Comparison of ENCODE assay signal across 18 cellular contexts in the genomic region with DNA sequence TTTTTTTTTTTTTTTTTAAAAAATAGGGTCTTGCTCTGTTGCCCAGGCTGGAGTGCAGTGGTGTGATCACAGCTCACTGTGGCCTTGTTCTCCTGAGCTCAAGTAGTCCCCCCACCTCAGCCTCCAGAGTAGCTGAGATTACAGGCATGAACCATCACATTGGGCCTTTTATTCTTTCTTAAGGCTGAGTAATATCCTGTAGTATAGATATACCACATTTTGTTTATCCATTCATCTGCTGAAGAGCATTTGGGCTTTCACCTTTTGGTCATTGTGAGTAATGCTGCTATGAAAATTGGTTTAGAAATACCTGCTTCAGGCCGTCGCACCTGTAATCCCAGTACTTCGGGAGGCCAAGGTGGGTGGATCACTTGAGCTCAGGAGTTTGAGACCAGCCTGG. TPM values are rescaled to one million over a fixed set of nuclear protein-coding genes. Genes with fewer than 3 reads are reported as not detected.
A peak's percentile ranks its signal among the peaks of the same experiment; 100 is the strongest.
DNase-seq lines count a peak whose midpoint lies in the region; ATAC-seq, FAIRE-seq and TF ChIP-seq lines count a peak whose summit lies in the region.
"Had no signal": no experiment of that assay in that cellular context is flagged by ENCODE, and none has a peak within 500 bp of the region (broad histone marks: within the 10 kb centered on the region; RNA-seq: fewer than 3 reads in every experiment).

No MANE protein-coding gene starts in this region.

- intact Hi-C loops in IMR-90 (cut with micrococcal nuclease) = no loop called here

- H3K27me3 ChIP-seq in IMR-90 (ENCODE audit: control insufficient read depth, insufficient read depth, low read length) = no peaks in the 10 kb centered on the region
- no peaks in the 10 kb centered on the region for H3K27me3 ChIP-seq in RWPE2 (ENCODE audit: insufficient read depth, poor library complexity, severe bottlenecking)
- no peaks in the 10 kb centered on the region for H3K27me3 ChIP-seq in keratinocyte (ENCODE audit: control insufficient read depth, extremely low read depth, insufficient read depth, low read length)
- H3K27me3 ChIP-seq: BE2C had no signal

- dilution Hi-C loops in IMR-90 (cut with HindIII; ENCODE audit: low sequenced_read_pairs, unreplicated experiment) (no loop called here), keratinocyte (cut with MboI; ENCODE audit: extremely low pct_ligation_motif_present, low sequenced_read_pairs) (no loop called here)

- CTCF ChIA-PET in IMR-90 (lab: Yijun Ruan, JAX) = no interaction called here

- TF ChIP-seq RAD21 in IMR-90 (IDR thresholded peaks at IDR 0.05; ENCODE audit: low read length) = no peak

- ATAC-seq in IMR-90 (ENCODE audit: low read depth) (no peak), RWPE2 (ENCODE audit: low read depth) (peak; percentile 86), GM18867 (IDR thresholded peaks at IDR 0.05; ENCODE audit: unreplicated experiment) (no peak), SK-N-SH treated with all-trans-retinoic acid at 6 μM for 48 hours (no peak)
- ATAC-seq: A549 had no signal

- in situ Hi-C loops in IMR-90 (cut with MboI; ENCODE audit: low sequenced_read_pairs) = no loop called here

- no peak overlapping the region for H4K91ac ChIP-seq in IMR-90 (ENCODE audit: insufficient read depth, low read depth, low read length)

- H3K4me3 ChIP-seq in IMR-90 (ENCODE audit: insufficient read depth, low read depth, low read length) (no peak overlapping the region), RWPE2 (ENCODE audit: severe bottlenecking) (no peak overlapping the region), epithelial cell of esophagus (ENCODE audit: low read length) (no peak overlapping the region), keratinocyte (ENCODE audit: control insufficient read depth in 2 of 3, extremely low read depth in 1 of 3, insufficient read depth in 2 of 3, low read depth in 1 of 3, low read length in 3 of 3) (no peak overlapping the region)
- H3K4me3 ChIP-seq: A549, GM23248 had no signal

- H4K20me1 ChIP-seq in IMR-90 (ENCODE audit: insufficient read depth, low read length) (no peaks in the 10 kb centered on the region), keratinocyte (ENCODE audit: control insufficient read depth, extremely low read depth, insufficient read depth, low read length) (no peaks in the 10 kb centered on the region)

- H3K9me3 ChIP-seq in IMR-90 (ENCODE audit: control insufficient read depth, insufficient read depth, low read length) = no peaks in the 10 kb centered on the region
- no peaks in the 10 kb centered on the region for H3K9me3 ChIP-seq in RWPE2 (ENCODE audit: severe bottlenecking)
- no peaks in the 10 kb centered on the region for H3K9me3 ChIP-seq in keratinocyte (ENCODE audit: control insufficient read depth, low read depth, low read length)
- H3K9me3 ChIP-seq: A549, BE2C had no signal

- no CpG with 5 or more reads among the region's 3 CpGs for WGBS in IMR-90 (ENCODE audit: extremely low coverage in 2 of 2, insufficient read length in 1 of 2), 2 experiments

- H2BK20ac ChIP-seq in IMR-90 (ENCODE audit: low read depth, low read length) = no peak overlapping the region

- no peak overlapping the region for H3K23ac ChIP-seq in IMR-90 (ENCODE audit: low read depth, low read length)

- no peak overlapping the region for H2AK5ac ChIP-seq in IMR-90 (ENCODE audit: low read depth, low read length)

- H3K9me1 ChIP-seq in IMR-90 (ENCODE audit: insufficient read depth, low read length) (peaks cover 4% of the 10 kb centered on the region), keratinocyte (ENCODE audit: control insufficient read depth, extremely low read depth, insufficient read depth, low read length) (no peaks in the 10 kb centered on the region)

- H2AFZ ChIP-seq in IMR-90 (replicated peaks; ENCODE audit: low read length, poor library complexity) = no peak overlapping the region
- no peak overlapping the region for H2AFZ ChIP-seq in keratinocyte (ENCODE audit: control insufficient read depth, low read length)
- H2AFZ ChIP-seq: GM23248 had no signal

- H2BK5ac ChIP-seq in IMR-90 (ENCODE audit: low read depth, low read length, poor library complexity, severe bottlenecking) = no peak overlapping the region

- H3K27ac ChIP-seq in IMR-90 (ENCODE audit: insufficient read depth, low read length) (no peak overlapping the region), RWPE2 (ENCODE audit: poor library complexity, severe bottlenecking) (no peak overlapping the region), keratinocyte (ENCODE audit: control insufficient read depth, insufficient read depth, low read length) (no peak overlapping the region)
- H3K27ac ChIP-seq: A549, C4-2B, GM23248 had no signal

- H3K36me3 ChIP-seq in IMR-90 (ENCODE audit: control insufficient read depth, insufficient read depth, low read length) = 0 out of 2 replicates have a peak, but pooled peaks cover 1% of the 10 kb centered on the region
- H3K36me3 ChIP-seq in RWPE2 (ENCODE audit: low read depth) = no peaks in the 10 kb centered on the region
- H3K36me3 ChIP-seq in keratinocyte (ENCODE audit: control insufficient read depth in 2 of 2, extremely low read depth in 1 of 2, insufficient read depth in 2 of 2, low read length in 2 of 2) = no peaks in the 10 kb centered on the region
- H3K36me3 ChIP-seq: BE2C had no signal

- no peak for TF ChIP-seq CTCF in IMR-90 (conservative IDR thresholded peaks at IDR 0.05; ENCODE audit: low read depth, low read length)
- TF ChIP-seq CTCF in RWPE2 (IDR thresholded peaks at IDR 0.05; ENCODE audit: poor library complexity, severe bottlenecking) = no peak
- no peak for TF ChIP-seq CTCF in epithelial cell of esophagus (IDR thresholded peaks at IDR 0.05; ENCODE audit: insufficient read depth, low read depth, low read length, missing control alignments)
- TF ChIP-seq CTCF in keratinocyte (optimal IDR thresholded peaks at IDR 0.05 in 1 of 3, IDR thresholded peaks at IDR 0.05 in 1 of 3, conservative IDR thresholded peaks at IDR 0.05 in 1 of 3; ENCODE audit: extremely low read depth in 1 of 3, insufficient read depth in 2 of 3, low read length in 3 of 3) = no peak

- H3K56ac ChIP-seq in IMR-90 (ENCODE audit: extremely low read depth, insufficient read depth, low read length) = no peak overlapping the region

- no peak overlapping the region for H2BK15ac ChIP-seq in IMR-90 (ENCODE audit: low read depth, low read length)

- POLR2A ChIA-PET in IMR-90 (lab: Charles Lee; ENCODE audit: unreplicated experiment) = no interaction called here

- H3K4me1 ChIP-seq in IMR-90 (ENCODE audit: control insufficient read depth, insufficient read depth, low read length) (0 out of 2 replicates have a peak, but pooled peaks cover 2% of the 10 kb centered on the region), RWPE2 (ENCODE audit: insufficient read depth, poor library complexity, severe bottlenecking) (peaks cover 40% of the 10 kb centered on the region), keratinocyte (ENCODE audit: control insufficient read depth, extremely low read depth, insufficient read depth, low read length) (peaks cover 8% of the 10 kb centered on the region)
- H3K4me1 ChIP-seq: BE2C had no signal

- no peak overlapping the region for H4K8ac ChIP-seq in IMR-90 (ENCODE audit: low read depth in 2 of 2, low read length in 2 of 2)

- FAIRE-seq in keratinocyte (lab: Jason Lieb, UNC) = no peak
- FAIRE-seq: A549, GM12892, H54 had no signal

- no peaks in the 10 kb centered on the region for H3K79me1 ChIP-seq in IMR-90 (ENCODE audit: low read depth in 1 of 2, low read length in 2 of 2)

- no TSS peak for BruUV-seq in IMR-90 (replicated peaks; lab: Mats Ljungman, UMichigan)

- TF ChIP-seq POLR2A in IMR-90 (IDR thresholded peaks at IDR 0.05; ENCODE audit: low read depth, low read length) = no peak

- no peaks in the 10 kb centered on the region for H3K79me2 ChIP-seq in keratinocyte (ENCODE audit: control insufficient read depth, insufficient read depth, low read length)

- DNase-seq in IMR-90 (peak; percentile 49), RWPE2 (ENCODE audit: low spot score) (no peak), epithelial cell of esophagus (ENCODE audit: low read depth) (peak; percentile 71), keratinocyte (ENCODE audit: low read depth, low spot score) (peak; percentile 21), NCI-H82 treated with DMSO at 0.1 percent for 48 hours (lab: John Stamatoyannopoulos, UW; ENCODE audit: unreplicated experiment) (no peak), NAMALWA (ENCODE audit: low spot score) (no peak)
- DNase-seq: BE2C; CD4-positive, alpha-beta memory T cell; DMS79 treated with DMSO at 0.1 percent for 48 hours; EL; GM23248 had no signal

- no peak overlapping the region for H2BK120ac ChIP-seq in IMR-90 (ENCODE audit: low read depth, low read length)

- no peak overlapping the region for H4K5ac ChIP-seq in IMR-90 (ENCODE audit: low read depth, low read length)

- no peak overlapping the region for H3K4ac ChIP-seq in IMR-90 (ENCODE audit: low read depth, low read length)

- H3K9ac ChIP-seq in IMR-90 (ENCODE audit: low read depth, low read length) (no peak overlapping the region), keratinocyte (ENCODE audit: control insufficient read depth, extremely low read depth, insufficient read depth, low read length) (no peak overlapping the region)
- H3K9ac ChIP-seq: GM23248 had no signal

- H3K14ac ChIP-seq in IMR-90 (replicated peaks; ENCODE audit: low read depth, low read length) = no peak overlapping the region

- H3K4me2 ChIP-seq in IMR-90 (ENCODE audit: low read depth, low read length) (no peak overlapping the region), keratinocyte (ENCODE audit: control insufficient read depth, extremely low read depth, insufficient read depth, low read depth, low read length) (no peak overlapping the region)
- H3K4me2 ChIP-seq: A549 had no signal

- no peak overlapping the region for H2AK9ac ChIP-seq in IMR-90 (replicated peaks; ENCODE audit: low read depth, low read length, poor library complexity)

- H3K18ac ChIP-seq in IMR-90 (ENCODE audit: low read depth, low read length) = no peak overlapping the region

TF ChIP-seq in IMR-90, 13 proteins besides CTCF, POLR2A, EP300 and RAD21 (continues in another document):
- no peak for TF ChIP-seq MXI1 (IDR thresholded peaks at IDR 0.05; ENCODE audit: borderline replicate concordance, low read depth, low read length)

TF ChIP-seq in SK-N-SH treated with all-trans-retinoic acid at 6 μM for 48 hours, 23 proteins besides CTCF, POLR2A, EP300 and RAD21 (continues in another document):
- TF ChIP-seq BACH2 (CRISPR knock-in tag; IDR thresholded peaks at IDR 0.05; ENCODE audit: borderline replicate concordance) (no peak), ZNF8 (CRISPR knock-in tag; IDR thresholded peaks at IDR 0.05) (no peak)

RNA-seq across cellular contexts. Expression of a gene that starts 42.6 kb away (rescaled TPM):
- 2.7 and 3.3 TPM in 2 replicates for total RNA-seq in IMR-90 (2012; rRNA removed)
- polyA plus RNA-seq in IMR-90 (2012; rRNA removed) (2.3 and 3.1 TPM in 2 replicates), keratinocyte (0.06 to 0.30 TPM (median 0.30 TPM) in 3 replicates)
- 1.7 and 3.2 TPM in 2 replicates for polyA plus RNA-seq in IMR-90 (2012; cell fraction: cytosol; rRNA removed)
- 0.87 and 1.6 TPM in 2 replicates for polyA plus RNA-seq in IMR-90 (2012; cell fraction: nucleus; rRNA removed; ENCODE audit: low replicate concordance)
- polyA plus RNA-seq in keratinocyte (2011; ENCODE audit: low read depth) = 0.49 TPM
- 0.13 and 0.19 TPM in 2 replicates for polyA plus RNA-seq in keratinocyte (2011; cell fraction: cytosol; rRNA removed)
- 0.74 and 1.1 TPM in 2 replicates for polyA plus RNA-seq in keratinocyte (2011; cell fraction: nucleus; rRNA removed)
- 0.09 and 0.58 TPM in 2 replicates for polyA plus RNA-seq in keratinocyte (2012; ENCODE audit: low replicate concordance)
- 0.10 to 0.40 TPM in 2 of 3 replicates, not detected in the other for polyA minus RNA-seq in keratinocyte
- polyA minus RNA-seq in keratinocyte (2011; cell fraction: cytosol; rRNA and poly(A)+ RNA removed) = not detected
- polyA minus RNA-seq in keratinocyte (2011; cell fraction: nucleus; rRNA and poly(A)+ RNA removed) = 0.54 and 1.2 TPM in 2 replicates
- polyA plus RNA-seq: CD4-positive, alpha-beta memory T cell; IgD-negative memory B cell had no signal

Comparison
In these comparisons a context has a peak if more than half of its experiments do, and no peak if none do; other contexts are left out.
1. DNase-seq: peak in IMR-90 (single experiment), epithelial cell of esophagus (single experiment) and keratinocyte (single experiment); none in RWPE2 (single experiment), NCI-H82 treated with DMSO at 0.1 percent for 48 hours (single experiment) and NAMALWA (single experiment).